ENCODE assay signal across 8 cellular contexts in the genomic region with DNA sequence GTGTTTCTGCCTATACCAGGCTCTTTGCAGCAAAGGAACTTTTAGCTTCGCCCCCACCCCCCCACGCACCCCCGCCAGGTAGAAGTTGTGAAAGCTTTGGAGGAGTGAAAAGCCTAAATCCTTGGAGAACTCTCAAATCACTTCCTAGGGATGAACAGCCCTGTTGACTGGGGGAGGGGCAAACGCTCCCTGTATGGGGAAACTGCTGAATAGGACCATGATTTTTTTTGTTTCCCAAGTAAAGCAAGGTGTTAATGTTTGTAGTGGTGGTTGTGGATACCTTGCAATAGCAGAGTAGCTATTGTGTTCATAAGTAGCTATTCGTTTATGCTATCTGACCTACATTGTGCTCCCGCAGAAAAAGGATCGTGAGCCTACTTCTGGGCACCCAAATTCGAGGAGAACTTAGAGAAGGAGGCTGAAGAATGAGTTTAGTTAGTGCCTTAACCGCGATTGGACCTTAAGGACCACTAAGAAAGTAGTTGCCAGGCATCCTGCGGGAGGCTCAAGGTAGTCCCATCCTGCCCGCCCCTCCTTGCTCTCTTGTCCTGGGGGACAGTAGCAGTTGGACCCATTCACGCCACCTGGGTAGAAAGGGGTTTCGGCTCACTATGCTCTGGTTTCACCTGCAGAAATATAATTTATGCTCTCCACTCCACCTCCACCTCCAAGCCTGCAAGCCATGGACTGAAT. TPM values are rescaled to one million over a fixed set of nuclear protein-coding genes. Genes with fewer than 3 reads are reported as not detected.
DNase-seq lines count a peak whose midpoint lies in the region; ATAC-seq and TF ChIP-seq lines count a peak whose summit lies in the region.

No MANE protein-coding gene starts in this region.

- H3K9me3 ChIP-seq in SK-N-MC (ENCODE audit: low read depth, low read length) (no peaks in the 10 kb centered on the region), osteoblast (ENCODE audit: low read depth, low read length) (no peaks in the 10 kb centered on the region)

- H3K27ac ChIP-seq in SK-N-MC (peak overlapping the region; percentile 35), osteoblast (ENCODE audit: low read depth, low read length) (peak overlapping the region; percentile 93)

- H3K27me3 ChIP-seq in osteoblast (ENCODE audit: insufficient read depth, low read length), result no peaks in the 10 kb centered on the region

- TF ChIP-seq CTCF in fibroblast of mammary gland (conservative IDR thresholded peaks at IDR 0.05; ENCODE audit: control insufficient read depth, insufficient read depth, low read depth, low read length) (no peak), osteoblast (IDR thresholded peaks at IDR 0.05; ENCODE audit: extremely low read depth, low read depth, low read length) (no peak)

- ATAC-seq in HG02759 (IDR thresholded peaks at IDR 0.05; ENCODE audit: unreplicated experiment) (no peak), HG03469 (IDR thresholded peaks at IDR 0.05; ENCODE audit: unreplicated experiment) (no peak)

- peak overlapping the region; percentile 90 for H3K4me2 ChIP-seq in osteoblast (ENCODE audit: insufficient read depth, low read length)

- H3K4me3 ChIP-seq in SK-N-MC (peak overlapping the region; percentile 98), fibroblast of mammary gland (ENCODE audit: control insufficient read depth, low read depth, low read length) (peak overlapping the region; percentile 76), osteoblast (ENCODE audit: insufficient read depth, low read length) (peak overlapping the region; percentile 95)

- H3K4me1 ChIP-seq in osteoblast (ENCODE audit: insufficient read depth, low read length), result peaks cover 38% of the 10 kb centered on the region

- H3K9ac ChIP-seq in SK-N-MC (ENCODE audit: insufficient read length), result peak overlapping the region; percentile 19

- DNase-seq in NCI-H1092 treated with DMSO at 0.1 percent for 48 hours (lab: John Stamatoyannopoulos, UW) (peak; percentile 63), NCI-H1092 (lab: John Stamatoyannopoulos, UW) (no peak), SK-N-MC (ENCODE audit: low read depth, low spot score) (no peak), fibroblast of mammary gland (ENCODE audit: low read depth) (no peak), osteoblast (ENCODE audit: insufficient read length, low spot score, missing footprints) (no peak)
- DNase-seq in stimulated activated CD4-positive, alpha-beta T cell treated with anti-CD3 and anti-CD28 coated beads, Interleukin-4, amount 100 ng/mL, for 4 hours, result no peak

- peaks cover 26% of the 10 kb centered on the region for H4K20me1 ChIP-seq in osteoblast (ENCODE audit: insufficient read depth, low read length)

- peak overlapping the region; percentile 95 for H2AFZ ChIP-seq in osteoblast (ENCODE audit: low read length)

- peaks cover 28% of the 10 kb centered on the region for H3K79me2 ChIP-seq in osteoblast (ENCODE audit: insufficient read depth, low read length)

- H3K36me3 ChIP-seq in SK-N-MC (ENCODE audit: insufficient read depth, low read length) (peaks cover 33% of the 10 kb centered on the region), osteoblast (ENCODE audit: insufficient read depth, low read length) (peaks cover 32% of the 10 kb centered on the region)

RNA-seq across cellular contexts. Expression of a gene that starts 0.9 kb away (rescaled TPM):
- 43.6 and 51.0 TPM in 2 replicates for total RNA-seq in osteoblast
